1 cellular context compared by ENCODE assay signal in the genomic region with DNA sequence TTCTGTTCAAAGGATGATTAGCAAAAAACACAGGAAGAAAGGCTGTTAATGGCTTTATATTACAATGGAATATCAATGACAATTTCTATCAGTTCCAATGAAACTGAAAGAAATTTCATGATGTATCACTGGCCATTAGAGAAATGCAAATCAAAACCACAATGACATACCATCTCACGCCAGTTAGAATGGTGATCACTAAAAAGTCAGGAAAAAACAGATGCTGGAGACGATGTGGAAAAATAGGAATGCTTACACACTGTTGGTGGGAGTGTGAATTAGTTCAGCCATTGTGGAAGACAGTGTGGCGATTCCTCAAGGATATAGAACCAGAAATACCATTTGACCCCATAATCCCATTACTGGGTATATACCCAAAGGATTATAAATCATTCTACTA.
TF ChIP-seq lines count a peak whose summit lies in the region.

No MANE protein-coding gene starts in this region.

TF ChIP-seq in GM12878, 131 proteins besides CTCF, POLR2A, EP300 and RAD21:
- TF ChIP-seq IKZF2 (IDR thresholded peaks at IDR 0.05): peak; percentile 57 to 60
- 0 out of 2 replicates have a peak, but pooled peaks have one; percentile 30 for TF ChIP-seq EED (IDR thresholded peaks at IDR 0.05; ENCODE audit: low read depth)
- peak; percentile 28; the same call in 1 of the 2 replicates for TF ChIP-seq ATF7 (IDR thresholded peaks at IDR 0.05; ENCODE audit: low read depth)
- TF ChIP-seq RUNX3 (IDR thresholded peaks at IDR 0.05; ENCODE audit: low read length): peak; percentile 23; the same call in 1 of the 2 replicates
